ENCODE assay signal across 1 cellular context in the genomic region with DNA sequence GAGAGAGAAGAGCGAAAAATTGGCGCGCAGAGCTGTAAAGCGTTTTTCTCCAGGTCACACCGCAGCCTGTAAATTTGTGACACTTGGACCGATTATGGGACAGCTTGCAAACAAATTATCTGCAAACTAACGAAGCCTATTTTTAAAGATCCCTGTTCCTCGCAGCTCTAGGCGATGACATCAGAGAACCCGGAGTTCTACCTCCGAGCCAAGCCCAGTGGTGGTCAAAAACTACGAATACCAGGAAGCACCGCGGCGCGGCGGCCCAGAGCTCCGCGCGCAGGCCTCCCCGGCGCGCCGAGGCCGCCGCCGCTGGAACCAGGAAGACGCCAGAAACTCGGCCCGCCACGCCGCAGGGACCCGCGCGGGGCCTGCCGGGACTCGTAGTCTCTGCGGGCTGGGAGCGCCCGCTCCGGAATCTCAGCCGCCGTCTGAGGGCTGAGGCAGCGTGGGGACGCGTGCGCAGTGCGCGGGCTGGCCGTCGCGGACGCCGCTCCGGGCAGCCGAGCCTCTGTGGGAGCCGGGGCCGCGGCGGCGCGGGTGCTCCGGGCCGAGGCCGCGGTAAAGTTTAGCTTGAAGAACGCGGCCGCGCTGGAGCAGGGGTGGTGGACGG.
TF ChIP-seq lines count a peak whose summit lies in the region.

A gene (plus strand): TSS at position 463 of the 613 bp plus-strand sequence. CDS start 18,493 bp downstream, outside the sequence.

TF ChIP-seq in A549, 52 proteins besides CTCF, POLR2A, EP300 and RAD21 (continued from another document):
- TF ChIP-seq, protein P1, sequence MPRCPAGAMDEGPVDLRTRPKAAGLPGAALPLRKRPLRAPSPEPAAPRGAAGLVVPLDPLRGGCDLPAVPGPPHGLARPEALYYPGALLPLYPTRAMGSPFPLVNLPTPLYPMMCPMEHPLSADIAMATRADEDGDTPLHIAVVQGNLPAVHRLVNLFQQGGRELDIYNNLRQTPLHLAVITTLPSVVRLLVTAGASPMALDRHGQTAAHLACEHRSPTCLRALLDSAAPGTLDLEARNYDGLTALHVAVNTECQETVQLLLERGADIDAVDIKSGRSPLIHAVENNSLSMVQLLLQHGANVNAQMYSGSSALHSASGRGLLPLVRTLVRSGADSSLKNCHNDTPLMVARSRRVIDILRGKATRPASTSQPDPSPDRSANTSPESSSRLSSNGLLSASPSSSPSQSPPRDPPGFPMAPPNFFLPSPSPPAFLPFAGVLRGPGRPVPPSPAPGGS (IDR thresholded peaks at IDR 0.05): peak; percentile 67; the same call in 2 of the 3 replicates
- TF ChIP-seq, protein P2, sequence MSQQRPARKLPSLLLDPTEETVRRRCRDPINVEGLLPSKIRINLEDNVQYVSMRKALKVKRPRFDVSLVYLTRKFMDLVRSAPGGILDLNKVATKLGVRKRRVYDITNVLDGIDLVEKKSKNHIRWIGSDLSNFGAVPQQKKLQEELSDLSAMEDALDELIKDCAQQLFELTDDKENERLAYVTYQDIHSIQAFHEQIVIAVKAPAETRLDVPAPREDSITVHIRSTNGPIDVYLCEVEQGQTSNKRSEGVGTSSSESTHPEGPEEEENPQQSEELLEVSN (IDR thresholded peaks at IDR 0.05; ENCODE audit: borderline replicate concordance, low read depth): no peak
- TF ChIP-seq POLR2AphosphoS2 (conservative IDR thresholded peaks at IDR 0.05; ENCODE audit: low read length) (no peak), CHD4 (IDR thresholded peaks at IDR 0.05; ENCODE audit: borderline replicate concordance) (no peak), NPAS2 (CRISPR knock-in tag; IDR thresholded peaks at IDR 0.05; ENCODE audit: borderline replicate concordance) (no peak), CBX8 (IDR thresholded peaks at IDR 0.05) (no peak), RNF2 (IDR thresholded peaks at IDR 0.05; ENCODE audit: borderline replicate concordance, low read depth) (no peak), FOSB (CRISPR knock-in tag; IDR thresholded peaks at IDR 0.05) (no peak), CEBPB (IDR thresholded peaks at IDR 0.05) (peak in 1 of 2 experiments; percentile 16; a peak in 1 of 4 replicates), CHD2 (IDR thresholded peaks at IDR 0.05; ENCODE audit: low read length, partially characterized antibody) (no peak), JUN (IDR thresholded peaks at IDR 0.05) (peak in 1 of 2 experiments; percentile 2; a peak in 1 of 5 replicates), KDM5A (IDR thresholded peaks at IDR 0.05) (no peak)
- TF ChIP-seq, protein P3, sequence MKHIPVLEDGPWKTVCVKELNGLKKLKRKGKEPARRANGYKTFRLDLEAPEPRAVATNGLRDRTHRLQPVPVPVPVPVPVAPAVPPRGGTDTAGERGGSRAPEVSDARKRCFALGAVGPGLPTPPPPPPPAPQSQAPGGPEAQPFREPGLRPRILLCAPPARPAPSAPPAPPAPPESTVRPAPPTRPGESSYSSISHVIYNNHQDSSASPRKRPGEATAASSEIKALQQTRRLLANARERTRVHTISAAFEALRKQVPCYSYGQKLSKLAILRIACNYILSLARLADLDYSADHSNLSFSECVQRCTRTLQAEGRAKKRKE (CRISPR knock-in tag; IDR thresholded peaks at IDR 0.05; ENCODE audit: low read depth): no peak
